37 cellular contexts compared by ENCODE assay signal in genomic region chr1:240033406-240033805, GRCh38. TPM values are rescaled to one million over a fixed set of nuclear protein-coding genes. Genes with fewer than 3 reads are reported as not detected.
"Had no signal": no experiment of that assay in that cellular context is flagged by ENCODE, and none has a peak within 500 bp of the region (broad histone marks: within the 10 kb centered on the region; RNA-seq: fewer than 3 reads in every experiment).

No MANE protein-coding gene starts in this region.

- H3K27ac Mint-ChIP-seq: activated CD4-positive, alpha-beta memory T cell treated with anti-CD3 and anti-CD28 coated beads for 36 hours; activated CD4-positive, alpha-beta T cell treated with anti-CD3 and anti-CD28 coated beads for 36 hours; activated CD4-positive, alpha-beta T cell treated with anti-CD3 and anti-CD28 coated beads, Interleukin-2, amount 10 ng/mL, durations not matched to agents 24 days and 14 days; activated CD8-positive, alpha-beta memory T cell treated with anti-CD3 and anti-CD28 coated beads, Interleukin-2, amount 10 ng/mL, durations not matched to agents 7 days and 5 days; activated CD8-positive, alpha-beta T cell treated with anti-CD3 and anti-CD28 coated beads, Interleukin-2, amount 10 ng/mL, durations not matched to agents 7 days and 5 days; activated naive CD4-positive, alpha-beta T cell treated with anti-CD3 and anti-CD28 coated beads for 36 hours; activated naive CD4-positive, alpha-beta T cell treated with anti-CD3 and anti-CD28 coated beads, Interleukin-2, amount 50 U/mL, for 72 hours; activated naive CD8-positive, alpha-beta T cell treated with anti-CD3 and anti-CD28 coated beads, Interleukin-2, amount 10 ng/mL, durations not matched to agents 7 days and 5 days; activated T-helper 1 cell treated with anti-CD3 and anti-CD28 coated beads, Interleukin-12 subunit alpha, Interleukin-12 subunit beta, Interleukin-2, Interleukin-4 antibody, amounts not matched to agents 30 ng/mL and 10 ng/mL and 1 ng/mL, durations not matched to agents 14 hours and 24 hours and 36 hours; activated T-helper 2 cell treated with anti-CD3 and anti-CD28 coated beads, Interferon-gamma antibody, Interleukin-2, Interleukin-4, amounts not matched to agents 10 μg/mL and 5 μg/mL and 100 μg/mL, durations not matched to agents 14 hours and 24 hours and 36 hours; brain; dendritic cell treated with granulocyte-macrophage colony-stimulating factor and Interleukin-4, amounts not matched to agents 40 ng/mL and 50 ng/mL, for 4 days; T-helper 17 cell; T-helper 2 cell treated with Interferon-gamma antibody and Interleukin-4, amounts not matched to agents 5 μg/mL and 100 μg/mL, for 36 hours had no signal

- H3K27ac ChIP-seq: ascending aorta, breast epithelium, cardiac muscle cell, colonic mucosa, dorsolateral prefrontal cortex, esophagus squamous epithelium, gastroesophageal sphincter, heart right ventricle, WERI-Rb-1 had no signal

- H3K9me3 Mint-ChIP-seq: activated CD4-positive, alpha-beta memory T cell treated with anti-CD3 and anti-CD28 coated beads for 36 hours; activated CD4-positive, alpha-beta T cell treated with anti-CD3 and anti-CD28 coated beads, Interleukin-2, amount 10 ng/mL, durations not matched to agents 24 days and 14 days; activated naive CD4-positive, alpha-beta T cell treated with anti-CD3 and anti-CD28 coated beads for 36 hours; activated naive CD4-positive, alpha-beta T cell treated with anti-CD3 and anti-CD28 coated beads, Interleukin-2, amount 50 U/mL, for 72 hours; activated naive CD8-positive, alpha-beta T cell treated with anti-CD3 and anti-CD28 coated beads, Interleukin-2, amount 10 ng/mL, durations not matched to agents 7 days and 5 days; activated T-helper 1 cell treated with anti-CD3 and anti-CD28 coated beads, Interleukin-12 subunit alpha, Interleukin-12 subunit beta, Interleukin-2, Interleukin-4 antibody, amounts not matched to agents 30 ng/mL and 10 ng/mL and 1 ng/mL, durations not matched to agents 14 hours and 24 hours and 36 hours; activated T-helper 2 cell treated with anti-CD3 and anti-CD28 coated beads, Interferon-gamma antibody, Interleukin-2, Interleukin-4, amounts not matched to agents 10 μg/mL and 5 μg/mL and 100 μg/mL, durations not matched to agents 14 hours and 24 hours and 36 hours; dendritic cell treated with granulocyte-macrophage colony-stimulating factor and Interleukin-4, amounts not matched to agents 40 ng/mL and 50 ng/mL, for 4 days; T-helper 2 cell treated with Interferon-gamma antibody and Interleukin-4, amounts not matched to agents 5 μg/mL and 100 μg/mL, for 36 hours had no signal

- ATAC-seq: activated CD4-positive, alpha-beta T cell treated with anti-CD3 and anti-CD28 coated beads for 36 hours; activated CD8-positive, alpha-beta memory T cell treated with anti-CD3 and anti-CD28 coated beads, Interleukin-2, amount 10 ng/mL, durations not matched to agents 7 days and 5 days; activated CD8-positive, alpha-beta T cell treated with anti-CD3 and anti-CD28 coated beads, Interleukin-2, amount 10 ng/mL, durations not matched to agents 7 days and 5 days; activated naive CD4-positive, alpha-beta T cell treated with anti-CD3 and anti-CD28 coated beads, Interleukin-2, amount 50 U/mL, for 72 hours; gastroesophageal sphincter; heart right ventricle; T-helper 17 cell had no signal

- DNase-seq: activated CD4-positive, alpha-beta memory T cell treated with anti-CD3 and anti-CD28 coated beads for 36 hours; activated CD4-positive, alpha-beta T cell treated with anti-CD3 and anti-CD28 coated beads for 36 hours; activated CD4-positive, alpha-beta T cell treated with anti-CD3 and anti-CD28 coated beads, Interleukin-2, amount 10 ng/mL, durations not matched to agents 24 days and 14 days; activated CD4-positive, CD25-positive, alpha-beta regulatory T cell; activated CD4-positive, CD25-positive, alpha-beta regulatory T cell treated with anti-CD3 and anti-CD28 coated beads, Interleukin-2, amount 50 U/mL, for 72 hours; activated CD8-positive, alpha-beta memory T cell treated with anti-CD3 and anti-CD28 coated beads, Interleukin-2, amount 10 ng/mL, durations not matched to agents 7 days and 5 days; activated CD8-positive, alpha-beta memory T cell treated with anti-CD3 and anti-CD28 coated beads, Interleukin-2, amount 50 U/mL, for 4 hours; activated CD8-positive, alpha-beta T cell treated with anti-CD3 and anti-CD28 coated beads, Interleukin-2, amount 10 ng/mL, durations not matched to agents 7 days and 5 days; activated effector memory CD4-positive, alpha-beta T cell treated with anti-CD3 and anti-CD28 coated beads, Interleukin-2, amount 50 U/mL, for 16 hours; activated naive CD4-positive, alpha-beta T cell treated with anti-CD3 and anti-CD28 coated beads for 36 hours; activated naive CD8-positive, alpha-beta T cell treated with anti-CD3 and anti-CD28 coated beads, Interleukin-2, amount 10 ng/mL, durations not matched to agents 7 days and 5 days; activated T-cell treated with anti-CD3 and anti-CD28 coated beads, Interleukin-2, amount 50 U/mL, for 1 hour; activated T-cell treated with anti-CD3 and anti-CD28 coated beads, Interleukin-2, amount 50 U/mL, for 48 hours; central memory CD4-positive, alpha-beta T cell; cerebellar nuclear complex; colonic mucosa; dorsolateral prefrontal cortex; effector memory CD4-positive, alpha-beta T cell; erythroblast; esophagus squamous epithelium; foreskin melanocyte; heart right ventricle; T-helper 1 cell; T-helper 17 cell; T1000; WERI-Rb-1 had no signal

- H3K27me3 ChIP-seq: ascending aorta, breast epithelium, cardiac muscle cell, colonic mucosa, dorsolateral prefrontal cortex, esophagus squamous epithelium, gastroesophageal sphincter had no signal

- H3K4me1 Mint-ChIP-seq: activated CD4-positive, alpha-beta T cell treated with anti-CD3 and anti-CD28 coated beads for 36 hours; activated CD4-positive, alpha-beta T cell treated with anti-CD3 and anti-CD28 coated beads, Interleukin-2, amount 10 ng/mL, durations not matched to agents 24 days and 14 days; activated CD8-positive, alpha-beta memory T cell treated with anti-CD3 and anti-CD28 coated beads, Interleukin-2, amount 10 ng/mL, durations not matched to agents 7 days and 5 days; activated naive CD8-positive, alpha-beta T cell treated with anti-CD3 and anti-CD28 coated beads, Interleukin-2, amount 10 ng/mL, durations not matched to agents 7 days and 5 days; brain; T-helper 17 cell had no signal

- H3K36me3 Mint-ChIP-seq: activated CD4-positive, alpha-beta memory T cell treated with anti-CD3 and anti-CD28 coated beads for 36 hours; activated CD8-positive, alpha-beta memory T cell treated with anti-CD3 and anti-CD28 coated beads, Interleukin-2, amount 10 ng/mL, durations not matched to agents 7 days and 5 days; activated naive CD4-positive, alpha-beta T cell treated with anti-CD3 and anti-CD28 coated beads, Interleukin-2, amount 50 U/mL, for 72 hours; activated naive CD8-positive, alpha-beta T cell treated with anti-CD3 and anti-CD28 coated beads, Interleukin-2, amount 10 ng/mL, durations not matched to agents 7 days and 5 days; brain had no signal

- H3K27me3 Mint-ChIP-seq: activated CD4-positive, alpha-beta memory T cell treated with anti-CD3 and anti-CD28 coated beads for 36 hours; activated CD4-positive, alpha-beta T cell treated with anti-CD3 and anti-CD28 coated beads for 36 hours; activated CD4-positive, alpha-beta T cell treated with anti-CD3 and anti-CD28 coated beads, Interleukin-2, amount 10 ng/mL, durations not matched to agents 24 days and 14 days; activated CD8-positive, alpha-beta memory T cell treated with anti-CD3 and anti-CD28 coated beads, Interleukin-2, amount 10 ng/mL, durations not matched to agents 7 days and 5 days; activated naive CD8-positive, alpha-beta T cell treated with anti-CD3 and anti-CD28 coated beads, Interleukin-2, amount 10 ng/mL, durations not matched to agents 7 days and 5 days; dendritic cell treated with granulocyte-macrophage colony-stimulating factor and Interleukin-4, amounts not matched to agents 40 ng/mL and 50 ng/mL, for 4 days had no signal

- H3K4me3 ChIP-seq: ascending aorta, breast epithelium, cardiac muscle cell, colonic mucosa, dorsolateral prefrontal cortex, esophagus squamous epithelium, gastroesophageal sphincter, heart right ventricle had no signal

- H3K4me1 ChIP-seq: ascending aorta, breast epithelium, colonic mucosa, esophagus squamous epithelium, gastroesophageal sphincter, heart right ventricle had no signal

- H3K36me3 ChIP-seq: ascending aorta, breast epithelium, cardiac muscle cell, colonic mucosa, esophagus squamous epithelium, gastroesophageal sphincter, heart right ventricle, WERI-Rb-1 had no signal

- H3K9me3 ChIP-seq: ascending aorta, breast epithelium, colonic mucosa, esophagus squamous epithelium, gastroesophageal sphincter had no signal

- H3K4me3 Mint-ChIP-seq: activated CD4-positive, alpha-beta memory T cell treated with anti-CD3 and anti-CD28 coated beads for 36 hours; activated CD4-positive, alpha-beta T cell treated with anti-CD3 and anti-CD28 coated beads for 36 hours; activated CD4-positive, alpha-beta T cell treated with anti-CD3 and anti-CD28 coated beads, Interleukin-2, amount 10 ng/mL, durations not matched to agents 24 days and 14 days; activated CD8-positive, alpha-beta memory T cell treated with anti-CD3 and anti-CD28 coated beads, Interleukin-2, amount 10 ng/mL, durations not matched to agents 7 days and 5 days; activated CD8-positive, alpha-beta T cell treated with anti-CD3 and anti-CD28 coated beads, Interleukin-2, amount 10 ng/mL, durations not matched to agents 7 days and 5 days; activated naive CD4-positive, alpha-beta T cell treated with anti-CD3 and anti-CD28 coated beads for 36 hours; activated naive CD8-positive, alpha-beta T cell treated with anti-CD3 and anti-CD28 coated beads, Interleukin-2, amount 10 ng/mL, durations not matched to agents 7 days and 5 days; activated T-helper 1 cell treated with anti-CD3 and anti-CD28 coated beads, Interleukin-12 subunit alpha, Interleukin-12 subunit beta, Interleukin-2, Interleukin-4 antibody, amounts not matched to agents 30 ng/mL and 10 ng/mL and 1 ng/mL, durations not matched to agents 14 hours and 24 hours and 36 hours; brain; dendritic cell treated with granulocyte-macrophage colony-stimulating factor and Interleukin-4, amounts not matched to agents 40 ng/mL and 50 ng/mL, for 4 days; T-helper 17 cell; T-helper 2 cell treated with Interferon-gamma antibody and Interleukin-4, amounts not matched to agents 5 μg/mL and 100 μg/mL, for 36 hours had no signal

RNA-seq across cellular contexts. Expression of gene FMN2, which starts 58.3 kb away (rescaled TPM):
- total RNA-seq: activated CD4-positive, alpha-beta memory T cell treated with anti-CD3 and anti-CD28 coated beads for 36 hours; activated CD4-positive, alpha-beta T cell treated with anti-CD3 and anti-CD28 coated beads for 36 hours; activated CD4-positive, alpha-beta T cell treated with anti-CD3 and anti-CD28 coated beads, Interleukin-2, amount 10 ng/mL, durations not matched to agents 24 days and 14 days; activated CD8-positive, alpha-beta memory T cell treated with anti-CD3 and anti-CD28 coated beads for 36 hours; activated CD8-positive, alpha-beta memory T cell treated with anti-CD3 and anti-CD28 coated beads, Interleukin-2, amount 10 ng/mL, durations not matched to agents 7 days and 5 days; activated CD8-positive, alpha-beta T cell treated with anti-CD3 and anti-CD28 coated beads, Interleukin-2, amount 10 ng/mL, durations not matched to agents 7 days and 5 days; activated naive CD4-positive, alpha-beta T cell treated with anti-CD3 and anti-CD28 coated beads for 36 hours; activated naive CD4-positive, alpha-beta T cell treated with anti-CD3 and anti-CD28 coated beads, Interleukin-2, amount 50 U/mL, for 72 hours; activated naive CD8-positive, alpha-beta T cell treated with anti-CD3 and anti-CD28 coated beads, Interleukin-2, amount 10 ng/mL, durations not matched to agents 7 days and 5 days; activated T-helper 1 cell treated with anti-CD3 and anti-CD28 coated beads, Interleukin-12 subunit alpha, Interleukin-12 subunit beta, Interleukin-2, Interleukin-4 antibody, amounts not matched to agents 30 ng/mL and 10 ng/mL and 1 ng/mL, durations not matched to agents 14 hours and 24 hours and 36 hours; activated T-helper 2 cell treated with anti-CD3 and anti-CD28 coated beads, Interferon-gamma antibody, Interleukin-2, Interleukin-4, amounts not matched to agents 10 μg/mL and 5 μg/mL and 100 μg/mL, durations not matched to agents 14 hours and 24 hours and 36 hours; ascending aorta; T-helper 17 cell had no signal
